1 cellular context compared by ENCODE assay signal in genomic region chr6:159953091-159953581, GRCh38.
TF ChIP-seq lines count a peak whose summit lies in the region.

No MANE protein-coding gene starts in this region.

TF ChIP-seq in H1, 55 proteins besides CTCF, POLR2A, EP300 and RAD21 (continued from another document):
- TF ChIP-seq USF2 (IDR thresholded peaks at IDR 0.05; ENCODE audit: low read length), result no peak
- TF ChIP-seq E2F6 (IDR thresholded peaks at IDR 0.05), result peak; percentile 52; the same call in 1 of the 2 replicates
